In the genomic region with DNA sequence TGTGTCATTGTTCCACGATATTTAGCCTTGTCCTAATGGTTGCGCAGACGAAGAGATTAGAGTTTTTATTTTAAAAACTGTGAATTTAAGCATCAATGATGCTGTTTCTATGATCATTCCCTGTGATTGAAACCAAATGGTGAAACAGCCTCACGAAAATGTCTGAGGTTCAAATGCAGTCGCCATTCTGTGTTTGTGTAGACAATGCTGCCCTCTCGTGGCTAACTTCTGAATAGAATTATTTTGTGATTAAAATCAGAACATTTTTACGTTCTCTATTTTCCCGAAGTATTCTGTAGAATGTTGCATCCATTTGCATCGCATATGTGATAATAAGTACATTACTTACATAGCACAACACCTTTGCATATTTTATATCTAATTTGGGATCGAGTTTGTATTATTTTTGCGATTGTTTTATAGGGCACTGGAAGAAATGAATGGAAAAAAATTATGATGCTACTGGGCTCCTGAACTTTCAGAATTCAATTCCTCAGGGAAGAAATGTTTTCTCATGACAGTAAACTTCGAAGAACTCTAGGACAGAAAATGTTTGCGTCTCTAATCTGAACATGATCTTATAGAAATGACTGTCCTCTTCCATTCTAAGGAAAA, we compare ENCODE assay signal across 8 cellular contexts. TPM values are rescaled to one million over a fixed set of nuclear protein-coding genes. Genes with fewer than 3 reads are reported as not detected.
DNase-seq lines count a peak whose midpoint lies in the region; ATAC-seq, FAIRE-seq and TF ChIP-seq lines count a peak whose summit lies in the region.

No MANE protein-coding gene starts in this region.

- no peak for TF ChIP-seq EP300 in GM12878 (IDR thresholded peaks at IDR 0.05; ENCODE audit: borderline replicate concordance in 1 of 2, control insufficient read depth in 1 of 2, low read depth in 2 of 2, low read length in 2 of 2)

- WGBS in GM12878 (ENCODE audit: insufficient coverage, insufficient replicate concordance, low lambda C conversion rate, missing lambda C conversion rate): 13% methylated on average over 13 of the region's 13 CpGs

- H3K27ac ChIP-seq in GM12878 (ENCODE audit: control insufficient read depth, insufficient read depth): no peak overlapping the region

- H3K4me2 ChIP-seq in GM12878 (ENCODE audit: control insufficient read depth, insufficient read depth): 0 out of 2 replicates have a peak overlapping the region, but pooled peaks have one; percentile 25

- intact Hi-C loops in Caco-2 (cut with micrococcal nuclease; ENCODE audit: unreplicated experiment): loop anchor here (1.0 to 5.0 kb wide), 6 partner anchors 130 to 675 kb away; a partner anchor contains a TSS
- intact Hi-C loops in GM12878 (cut with micrococcal nuclease; ENCODE audit: unreplicated experiment): loop anchor here (1.0 to 10.0 kb wide), 7 partner anchors 313 to 1080 kb away; no protein-coding TSS in a partner anchor

- BruUV-seq in Caco-2 (replicated peaks; lab: Mats Ljungman, UMichigan) (no TSS peak), GM12878 (replicated peaks; lab: Mats Ljungman, UMichigan) (no TSS peak)

- peaks cover 42% of the 10 kb centered on the region for H3K4me1 ChIP-seq in Caco-2
- no peaks in the 10 kb centered on the region for H3K4me1 ChIP-seq in GM12878 (ENCODE audit: control insufficient read depth, insufficient read depth, low read length)

- no peaks in the 10 kb centered on the region for H3K27me3 Mint-ChIP-seq in Caco-2 (ENCODE audit: insufficient read depth, unreplicated experiment)

- peak in 1 of 2 experiments; percentile 62 for DNase-seq in Caco-2
- peak; percentile 54 for DNase-seq in HCEC 1CT
- peak; percentile 70 for DNase-seq in OCI-M1 (lab: John Stamatoyannopoulos, UW)
- DNase-seq in GM12878 (ENCODE audit: low read depth, low spot score): no peak
- DNase-seq in iPS-NIHi11 (ENCODE audit: low spot score): peak; percentile 42
- peak; percentile 11 to 43 (median 24) for DNase-seq in stimulated activated CD4-positive, alpha-beta T cell treated with anti-CD3 and anti-CD28 coated beads, Interleukin-1b, Interleukin-23, amount 100 ng/mL, for 24 hours (ENCODE audit: low read depth in 4 of 4, low spot score in 1 of 4)

- no peaks in the 10 kb centered on the region for H3K79me2 ChIP-seq in GM12878 (ENCODE audit: control insufficient read depth, insufficient read depth, low read length)

- H2AFZ ChIP-seq in GM12878 (ENCODE audit: control insufficient read depth, low read depth, low read length): no peak overlapping the region; the same call in 1 of the 2 replicates

- POLR2A ChIA-PET in Caco-2 (lab: Charles Lee): no interaction called here
- POLR2A ChIA-PET in GM12878 (lab: Charles Lee): no interaction called here

- H3K4me3 ChIP-seq in Caco-2 (ENCODE audit: low read depth, low read length) (no peak overlapping the region), GM12878 (no peak overlapping the region)

- H3K4me3 Mint-ChIP-seq in Caco-2 (ENCODE audit: unreplicated experiment): peak overlapping the region; percentile 28

- H3K27me3 ChIP-seq in Caco-2 (replicated peaks; ENCODE audit: control insufficient read depth, insufficient read depth, low read length) (no peaks in the 10 kb centered on the region), GM12878 (replicated peaks in 1 of 2; ENCODE audit: control insufficient read depth in 2 of 2, insufficient read depth in 2 of 2, low read length in 1 of 2) (no peaks in the 10 kb centered on the region)

- H3K9me3 ChIP-seq in Caco-2 (no peaks in the 10 kb centered on the region), GM12878 (replicated peaks; ENCODE audit: control insufficient read depth, insufficient read depth, low read length) (no peaks in the 10 kb centered on the region)

- H3K36me3 ChIP-seq in Caco-2 (ENCODE audit: control insufficient read depth, insufficient read depth, low read length) (no peaks in the 10 kb centered on the region), GM12878 (ENCODE audit: control insufficient read depth in 2 of 2, insufficient read depth in 2 of 2, low read length in 1 of 2) (no peaks in the 10 kb centered on the region)

- ATAC-seq in GM12878: peak; percentile 64
- ATAC-seq in GM21786 (IDR thresholded peaks at IDR 0.05; ENCODE audit: unreplicated experiment): no peak
- ATAC-seq in HG03095 (IDR thresholded peaks at IDR 0.05; ENCODE audit: unreplicated experiment): no peak

- RAD21 ChIA-PET in GM12878 (lab: Charles Lee; ENCODE audit: unreplicated experiment): no interaction called here

- CTCF ChIA-PET in Caco-2 (lab: Charles Lee): interaction anchor here (0.6 kb wide), 1 partner anchor 25 kb away, joined by 3 read pairs; no protein-coding TSS in a partner anchor
- CTCF ChIA-PET in GM12878 (lab: Yijun Ruan, JAX): interaction anchor here (0.8 to 2.8 kb wide), 2 partner anchors 26 to 675 kb away, joined by 3 to 21 read pairs; no protein-coding TSS in a partner anchor

- H3K4me1 Mint-ChIP-seq in Caco-2 (ENCODE audit: low read depth, unreplicated experiment): peaks cover 30% of the 10 kb centered on the region

- no peaks in the 10 kb centered on the region for H4K20me1 ChIP-seq in GM12878 (ENCODE audit: control insufficient read depth, insufficient read depth)

- SMC1A ChIA-PET in GM12878 (lab: Charles Lee; ENCODE audit: uncharacterized antibody, unreplicated experiment): interaction anchor here (3.3 kb wide), 1 partner anchor 10 kb away, joined by 11 read pairs; no protein-coding TSS in a partner anchor

- no peaks in the 10 kb centered on the region for H3K9me3 Mint-ChIP-seq in Caco-2 (ENCODE audit: unreplicated experiment)

- TF ChIP-seq CTCF in Caco-2 (IDR thresholded peaks at IDR 0.05; ENCODE audit: insufficient read depth in 1 of 2, low read depth in 1 of 2, low read length in 1 of 2, severe bottlenecking in 1 of 2, unreplicated experiment in 1 of 2) (peak; percentile 69 to 75), GM12878 (IDR thresholded peaks at IDR 0.05 in 2 of 3, conservative IDR thresholded peaks at IDR 0.05 in 1 of 3; ENCODE audit: control insufficient read depth in 2 of 3, extremely low read depth in 1 of 3, insufficient read depth in 1 of 3, low read depth in 3 of 3, low read length in 3 of 3) (peak; percentile 40 to 66 (median 59); a peak in 5 of 6 replicates)

- peak; percentile 61 for FAIRE-seq in GM12878 (lab: Jason Lieb, UNC)

- no peak overlapping the region for H3K27ac Mint-ChIP-seq in Caco-2 (ENCODE audit: unreplicated experiment)

- in situ Hi-C loops in GM12878 (cut with MboI): loop anchor here (5.0 kb wide), 4 partner anchors 333 to 783 kb away; no protein-coding TSS in a partner anchor

- no peaks in the 10 kb centered on the region for H3K36me3 Mint-ChIP-seq in Caco-2 (ENCODE audit: insufficient read depth, unreplicated experiment)

- TF ChIP-seq RAD21 in GM12878 (IDR thresholded peaks at IDR 0.05; ENCODE audit: insufficient read depth, low read depth, low read length): peak; percentile 91

- no peak overlapping the region for H3K9ac ChIP-seq in GM12878 (ENCODE audit: control insufficient read depth, insufficient read depth, low read length)

- no peak for TF ChIP-seq POLR2A in GM12878 (IDR thresholded peaks at IDR 0.05; ENCODE audit: low read depth, low read length)

TF ChIP-seq in GM12878, 131 proteins besides CTCF, POLR2A, EP300 and RAD21 (continues in another document):
- TF ChIP-seq CHD4 (IDR thresholded peaks at IDR 0.05) (no peak), CHD2 (IDR thresholded peaks at IDR 0.05; ENCODE audit: borderline replicate concordance, low read depth, low read length) (no peak), POU2F2 (IDR thresholded peaks at IDR 0.05; ENCODE audit: borderline replicate concordance, low read depth, low read length) (no peak), YY1 (IDR thresholded peaks at IDR 0.05; ENCODE audit: low read depth, low read length) (peak; percentile 82; the same call in 1 of the 2 replicates), EGR1 (IDR thresholded peaks at IDR 0.05; ENCODE audit: borderline replicate concordance in 1 of 2, low read depth in 2 of 2, low read length in 2 of 2) (no peak), NFIC (IDR thresholded peaks at IDR 0.05; ENCODE audit: low read depth, low read length) (no peak), GATAD2B (conservative IDR thresholded peaks at IDR 0.05; ENCODE audit: low read depth) (no peak), HDAC6 (IDR thresholded peaks at IDR 0.05; ENCODE audit: unreplicated experiment) (no peak), CEBPB (IDR thresholded peaks at IDR 0.05; ENCODE audit: borderline replicate concordance in 1 of 2, low read depth in 2 of 2, low read length in 2 of 2) (peak in 1 of 2 experiments; percentile 50; a peak in 1 of 4 replicates)

RNA-seq across cellular contexts. Expression of a gene that starts 54.8 kb away (rescaled TPM):
- total RNA-seq in Caco-2 (2022) (49.7 and 59.0 TPM in 2 replicates), GM12878 (2014; rRNA removed) (40.4 and 40.8 TPM in 2 replicates), GM12878 (2014; rRNA removed; fragmentation: Illumina TruSeq; extraction: Trizol) (35.7 and 36.0 TPM in 2 replicates), GM12878 (2021) (66.8 and 69.7 TPM in 2 replicates)
- total RNA-seq in GM12878 (2013; cell fraction: nucleolus; rRNA removed): 160 and 164 TPM in 2 replicates
- polyA plus RNA-seq in GM12878 (2011; ENCODE audit: low read depth): 13.7 TPM
- polyA plus RNA-seq in GM12878 (2011; rRNA removed) (58.1 and 76.9 TPM in 2 replicates), GM12878 (2014; fragmentation: Illumina TruSeq; extraction: Trizol) (63.5 and 76.6 TPM in 2 replicates), GM12878 (2014; fragmentation: Nextera tagmentation; extraction: Ambion mirVana) (10 to 100 TPM; 13.4 to 22.2 TPM), GM12878 (2014; rRNA removed) (33.2 and 35.5 TPM in 2 replicates), GM12878 (2016; fragmentation: Nextera tagmentation; extraction: Ambion mirVana) (10 to 100 TPM; 38.6 to 44.2 TPM)
- 46.3 and 65.0 TPM in 2 replicates for polyA plus RNA-seq in GM12878 (2011; cell fraction: cytosol; rRNA removed)
- polyA plus RNA-seq in GM12878 (2011; cell fraction: nucleus; rRNA removed): 37.1 and 53.4 TPM in 2 replicates
- 22.2 and 23.7 TPM in 2 replicates for polyA plus RNA-seq in GM12878 (2012)
- polyA minus RNA-seq in GM12878 (2011; rRNA and poly(A)+ RNA removed): 131 and 175 TPM in 2 replicates
- 35.4 and 42.6 TPM in 2 replicates for polyA minus RNA-seq in GM12878 (2011; cell fraction: cytosol; rRNA and poly(A)+ RNA removed)
- polyA minus RNA-seq in GM12878 (2011; cell fraction: nucleus; rRNA and poly(A)+ RNA removed): 56.5 and 67.9 TPM in 2 replicates
